ENCODE assay signal across 2 cellular contexts in the genomic region with DNA sequence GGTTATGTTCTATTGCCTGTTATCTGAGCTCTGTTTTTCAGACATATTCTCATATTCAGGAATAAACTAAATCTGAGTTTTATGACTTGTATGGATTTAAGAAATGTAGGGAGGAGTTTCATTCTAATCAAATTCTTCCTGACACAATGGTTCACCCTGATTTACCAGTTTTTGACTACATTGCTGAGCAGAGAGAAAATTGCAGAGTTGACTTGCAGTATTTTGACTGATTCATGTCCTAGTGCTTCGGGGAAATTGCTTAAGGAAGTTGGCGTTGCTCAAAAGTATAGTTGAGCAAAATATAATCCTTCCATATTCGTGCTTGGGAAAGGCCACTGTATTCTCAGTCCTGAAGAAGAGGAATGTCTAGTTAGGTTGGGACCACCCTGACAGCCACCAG.
TF ChIP-seq lines count a peak whose summit lies in the region.

No MANE protein-coding gene starts in this region.

TF ChIP-seq in SK-N-SH, 30 proteins besides CTCF, POLR2A, EP300 and RAD21 (continued from another document):
- TF ChIP-seq, protein P1, sequence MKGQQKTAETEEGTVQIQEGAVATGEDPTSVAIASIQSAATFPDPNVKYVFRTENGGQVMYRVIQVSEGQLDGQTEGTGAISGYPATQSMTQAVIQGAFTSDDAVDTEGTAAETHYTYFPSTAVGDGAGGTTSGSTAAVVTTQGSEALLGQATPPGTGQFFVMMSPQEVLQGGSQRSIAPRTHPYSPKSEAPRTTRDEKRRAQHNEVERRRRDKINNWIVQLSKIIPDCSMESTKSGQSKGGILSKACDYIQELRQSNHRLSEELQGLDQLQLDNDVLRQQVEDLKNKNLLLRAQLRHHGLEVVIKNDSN (IDR thresholded peaks at IDR 0.05; ENCODE audit: borderline replicate concordance, low read depth) = no peak
- TF ChIP-seq REST (IDR thresholded peaks at IDR 0.05; ENCODE audit: low read depth, low read length) (no peak), POLR2AphosphoS5 (IDR thresholded peaks at IDR 0.05; ENCODE audit: low read depth, low read length) (no peak), TCF12 (IDR thresholded peaks at IDR 0.05) (no peak), TEAD4 (IDR thresholded peaks at IDR 0.05; ENCODE audit: borderline replicate concordance, insufficient read depth) (no peak), YY1 (IDR thresholded peaks at IDR 0.05; ENCODE audit: low read depth) (no peak), CHD2 (IDR thresholded peaks at IDR 0.05; ENCODE audit: low read length, partially characterized antibody) (no peak), RFX5 (IDR thresholded peaks at IDR 0.05; ENCODE audit: low read length) (no peak), RCOR1 (IDR thresholded peaks at IDR 0.05; ENCODE audit: low read length) (no peak), IRF3 (IDR thresholded peaks at IDR 0.05; ENCODE audit: low read depth, low read length) (no peak), NRF1 (IDR thresholded peaks at IDR 0.05; ENCODE audit: low read depth, low read length) (no peak), MEF2A (IDR thresholded peaks at IDR 0.05; ENCODE audit: borderline replicate concordance, low read depth) (no peak), EZH2phosphoT487 (IDR thresholded peaks at IDR 0.05; ENCODE audit: borderline replicate concordance, low read depth) (no peak)

TF ChIP-seq in SK-N-SH treated with all-trans-retinoic acid at 6 μM for 48 hours, 23 proteins besides CTCF, POLR2A, EP300 and RAD21 (continued from another document):
- TF ChIP-seq CSRNP3 (CRISPR knock-in tag; IDR thresholded peaks at IDR 0.05) = no peak
- TF ChIP-seq, protein P2, sequence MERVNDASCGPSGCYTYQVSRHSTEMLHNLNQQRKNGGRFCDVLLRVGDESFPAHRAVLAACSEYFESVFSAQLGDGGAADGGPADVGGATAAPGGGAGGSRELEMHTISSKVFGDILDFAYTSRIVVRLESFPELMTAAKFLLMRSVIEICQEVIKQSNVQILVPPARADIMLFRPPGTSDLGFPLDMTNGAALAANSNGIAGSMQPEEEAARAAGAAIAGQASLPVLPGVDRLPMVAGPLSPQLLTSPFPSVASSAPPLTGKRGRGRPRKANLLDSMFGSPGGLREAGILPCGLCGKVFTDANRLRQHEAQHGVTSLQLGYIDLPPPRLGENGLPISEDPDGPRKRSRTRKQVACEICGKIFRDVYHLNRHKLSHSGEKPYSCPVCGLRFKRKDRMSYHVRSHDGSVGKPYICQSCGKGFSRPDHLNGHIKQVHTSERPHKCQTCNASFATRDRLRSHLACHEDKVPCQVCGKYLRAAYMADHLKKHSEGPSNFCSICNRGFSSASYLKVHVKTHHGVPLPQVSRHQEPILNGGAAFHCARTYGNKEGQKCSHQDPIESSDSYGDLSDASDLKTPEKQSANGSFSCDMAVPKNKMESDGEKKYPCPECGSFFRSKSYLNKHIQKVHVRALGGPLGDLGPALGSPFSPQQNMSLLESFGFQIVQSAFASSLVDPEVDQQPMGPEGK (CRISPR knock-in tag; IDR thresholded peaks at IDR 0.05; ENCODE audit: borderline replicate concordance) = no peak
- TF ChIP-seq OSR1 (CRISPR knock-in tag; IDR thresholded peaks at IDR 0.05) = no peak
- TF ChIP-seq ISL1 (CRISPR knock-in tag; IDR thresholded peaks at IDR 0.05) = no peak
- no peak for TF ChIP-seq PPARA (CRISPR knock-in tag; IDR thresholded peaks at IDR 0.05; ENCODE audit: borderline replicate concordance)
- no peak for TF ChIP-seq BACH2 (CRISPR knock-in tag; IDR thresholded peaks at IDR 0.05; ENCODE audit: borderline replicate concordance)
- TF ChIP-seq ESRRG (CRISPR knock-in tag; IDR thresholded peaks at IDR 0.05) = no peak
- TF ChIP-seq TOX (CRISPR knock-in tag; IDR thresholded peaks at IDR 0.05; ENCODE audit: borderline replicate concordance) = no peak
- TF ChIP-seq TCF4 (CRISPR knock-in tag; IDR thresholded peaks at IDR 0.05; ENCODE audit: borderline replicate concordance) = no peak
- TF ChIP-seq CSDC2 (CRISPR knock-in tag; IDR thresholded peaks at IDR 0.05) = no peak
- no peak for TF ChIP-seq ARNTL (CRISPR knock-in tag; IDR thresholded peaks at IDR 0.05; ENCODE audit: borderline replicate concordance, low read depth)
- TF ChIP-seq ZNF70 (CRISPR knock-in tag; IDR thresholded peaks at IDR 0.05) = no peak
TF ChIP-seq in SK-N-SH treated with all-trans-retinoic acid at 6 μM for 48 hours: peak in this region for 0.
